ENCODE assay signal across 8 cellular contexts in the genomic region with DNA sequence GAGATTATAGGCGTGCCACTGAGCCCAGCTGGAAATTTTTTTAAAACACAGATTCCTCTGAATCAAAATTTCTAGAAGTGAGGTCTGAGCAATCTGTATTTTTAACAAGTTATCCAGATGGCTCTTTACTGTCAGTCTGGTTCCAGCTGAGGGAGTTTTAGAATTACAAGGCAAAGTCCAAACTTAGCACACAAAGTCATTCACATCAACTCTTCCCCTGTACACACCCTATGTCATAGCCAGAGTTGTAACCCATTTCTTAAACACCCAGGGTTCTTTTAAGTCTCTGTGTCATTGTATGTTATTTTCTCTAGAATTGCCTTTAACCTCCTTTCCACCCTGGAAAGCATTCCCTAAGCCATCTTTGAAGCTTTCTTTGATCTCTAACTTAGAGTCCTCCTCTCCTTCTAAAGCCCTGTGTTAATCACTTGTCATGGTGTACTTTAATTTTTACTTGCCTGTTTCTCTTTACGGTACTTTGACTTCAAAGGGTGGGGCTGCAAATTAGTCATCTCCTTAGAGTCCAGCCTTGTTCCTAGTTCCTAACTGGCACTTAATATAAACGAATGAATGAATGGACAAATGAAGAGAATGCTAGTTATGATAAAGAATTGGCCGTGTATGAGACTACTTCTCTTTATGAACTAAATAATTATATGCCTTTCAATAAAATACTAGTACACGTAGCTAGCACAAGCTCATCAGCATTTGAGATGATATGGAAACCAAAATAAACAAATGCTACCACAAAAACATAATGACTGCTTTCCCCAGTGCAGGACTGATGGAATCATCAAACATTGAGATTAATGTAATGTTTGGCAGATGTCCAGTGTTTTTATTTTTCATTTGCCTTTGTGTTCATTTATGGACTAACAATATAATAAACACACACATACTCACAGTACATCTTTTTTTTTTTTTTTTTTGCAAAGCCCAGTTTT. TPM values are rescaled to one million over a fixed set of nuclear protein-coding genes. Genes with fewer than 3 reads are reported as not detected.
DNase-seq lines count a peak whose midpoint lies in the region; ATAC-seq, FAIRE-seq and TF ChIP-seq lines count a peak whose summit lies in the region.

No MANE protein-coding gene starts in this region.

- H3K4me2 ChIP-seq in fibroblast of lung (ENCODE audit: extremely low read depth, insufficient read depth, low read length), result peak overlapping the region; percentile 42

- H3K27me3 ChIP-seq in fibroblast of lung (ENCODE audit: control insufficient read depth, insufficient read depth, low read length), result no peaks in the 10 kb centered on the region

- no peaks in the 10 kb centered on the region for H3K27me3 Mint-ChIP-seq in activated CD8-positive, alpha-beta memory T cell treated with anti-CD3 and anti-CD28 coated beads, Interleukin-2, amount 10 ng/mL, durations not matched to agents 7 days and 5 days
- H3K27me3 Mint-ChIP-seq in stimulated activated memory B cell treated with anti-CD40 and anti-IgM and Interleukin-4, amounts not matched to agents 10 μg/mL and 1 μg/mL and 100 μg/mL, for 72 hours, result no peaks in the 10 kb centered on the region

- no peak overlapping the region for H3K4me3 Mint-ChIP-seq in activated CD8-positive, alpha-beta memory T cell treated with anti-CD3 and anti-CD28 coated beads, Interleukin-2, amount 10 ng/mL, durations not matched to agents 7 days and 5 days
- H3K4me3 Mint-ChIP-seq in stimulated activated memory B cell treated with anti-CD40 and anti-IgM and Interleukin-4, amounts not matched to agents 10 μg/mL and 1 μg/mL and 100 μg/mL, for 72 hours, result no peak overlapping the region

- peak overlapping the region; percentile 80 for H3K27ac Mint-ChIP-seq in activated CD8-positive, alpha-beta memory T cell treated with anti-CD3 and anti-CD28 coated beads, Interleukin-2, amount 10 ng/mL, durations not matched to agents 7 days and 5 days
- peak overlapping the region; percentile 66 for H3K27ac Mint-ChIP-seq in stimulated activated memory B cell treated with anti-CD40 and anti-IgM and Interleukin-4, amounts not matched to agents 10 μg/mL and 1 μg/mL and 100 μg/mL, for 72 hours

- peaks cover 7% of the 10 kb centered on the region for H3K4me1 ChIP-seq in fibroblast of lung (ENCODE audit: control insufficient read depth, extremely low read depth, insufficient read depth, low read length)

- no peaks in the 10 kb centered on the region for H4K20me1 ChIP-seq in fibroblast of lung (ENCODE audit: control insufficient read depth, extremely low read depth, insufficient read depth, low read length)

- no peak overlapping the region for H3K9ac ChIP-seq in fibroblast of lung (ENCODE audit: insufficient read depth, low read length)

- no peaks in the 10 kb centered on the region for H3K36me3 ChIP-seq in fibroblast of lung (ENCODE audit: control insufficient read depth, insufficient read depth, low read length)

- H3K4me3 ChIP-seq in fibroblast of lung (replicated peaks in 1 of 4; ENCODE audit: control extremely low read depth in 1 of 4, insufficient read depth in 1 of 4, low read depth in 3 of 4, low read length in 4 of 4), result peak overlapping the region in 1 of 4 experiments; percentile 16

- no peak for TF ChIP-seq CTCF in fibroblast of lung (conservative IDR thresholded peaks at IDR 0.05 in 1 of 2, IDR thresholded peaks at IDR 0.05 in 1 of 2; ENCODE audit: low read depth in 1 of 2, low read length in 2 of 2)

- no peaks in the 10 kb centered on the region for H3K9me3 ChIP-seq in fibroblast of lung (ENCODE audit: control insufficient read depth, insufficient read depth, low read depth, low read length)

- DNase-seq in activated CD8-positive, alpha-beta memory T cell treated with anti-CD3 and anti-CD28 coated beads, Interleukin-2, amount 10 ng/mL, durations not matched to agents 7 days and 5 days, result no peak
- no peak for DNase-seq in activated CD8-positive, alpha-beta memory T cell treated with anti-CD3 and anti-CD28 coated beads, Interleukin-2, amount 50 U/mL, for 48 hours
- peak; percentile 61 for DNase-seq in RCC 7860 (ENCODE audit: low spot score)
- DNase-seq in fibroblast of lung (ENCODE audit: low read depth in 2 of 2), result peak; percentile 71 to 77
- no peak for DNase-seq in epidermal melanocyte (ENCODE audit: insufficient read length, low spot score)
- no peak for DNase-seq in NCI-H146 (lab: John Stamatoyannopoulos, UW)
- DNase-seq in NK-92 treated with Interleukin-12 subunit alpha and Interleukin-12 subunit beta, amount 100 ng/mL, for 24 hours (lab: John Stamatoyannopoulos, UW), result no peak

- ATAC-seq in activated CD8-positive, alpha-beta memory T cell treated with anti-CD3 and anti-CD28 coated beads, Interleukin-2, amount 10 ng/mL, durations not matched to agents 7 days and 5 days, result no peak
- ATAC-seq in stimulated activated memory B cell treated with anti-CD40 and anti-IgM and Interleukin-4, amounts not matched to agents 10 μg/mL and 1 μg/mL and 100 μg/mL, for 72 hours, result no peak

- CTCF ChIA-PET in activated CD8-positive, alpha-beta memory T cell treated with anti-CD3 and anti-CD28 coated beads, Interleukin-2, amount 10 ng/mL, durations not matched to agents 7 days and 5 days (lab: Charles Lee), result interaction anchor here (0.7 to 2.9 kb wide), 5 partner anchors 11 to 1028 kb away, joined by 3 to 10 read pairs (median 5); a partner anchor contains a TSS

- peaks cover 59% of the 10 kb centered on the region for H3K4me1 Mint-ChIP-seq in activated CD8-positive, alpha-beta memory T cell treated with anti-CD3 and anti-CD28 coated beads, Interleukin-2, amount 10 ng/mL, durations not matched to agents 7 days and 5 days
- H3K4me1 Mint-ChIP-seq in stimulated activated memory B cell treated with anti-CD40 and anti-IgM and Interleukin-4, amounts not matched to agents 10 μg/mL and 1 μg/mL and 100 μg/mL, for 72 hours, result peaks cover 31% of the 10 kb centered on the region

- no peaks in the 10 kb centered on the region for H3K79me2 ChIP-seq in fibroblast of lung (ENCODE audit: control insufficient read depth, insufficient read depth, low read length)

- no peaks in the 10 kb centered on the region for H3K9me3 Mint-ChIP-seq in activated CD8-positive, alpha-beta memory T cell treated with anti-CD3 and anti-CD28 coated beads, Interleukin-2, amount 10 ng/mL, durations not matched to agents 7 days and 5 days (ENCODE audit: low read depth)
- no peaks in the 10 kb centered on the region for H3K9me3 Mint-ChIP-seq in stimulated activated memory B cell treated with anti-CD40 and anti-IgM and Interleukin-4, amounts not matched to agents 10 μg/mL and 1 μg/mL and 100 μg/mL, for 72 hours

- H2AFZ ChIP-seq in fibroblast of lung (ENCODE audit: low read length), result no peak overlapping the region

- peak; percentile 84 for FAIRE-seq in RCC 7860 (lab: Jason Lieb, UNC)

- peaks cover 38% of the 10 kb centered on the region for H3K36me3 Mint-ChIP-seq in activated CD8-positive, alpha-beta memory T cell treated with anti-CD3 and anti-CD28 coated beads, Interleukin-2, amount 10 ng/mL, durations not matched to agents 7 days and 5 days
- peaks cover 27% of the 10 kb centered on the region for H3K36me3 Mint-ChIP-seq in stimulated activated memory B cell treated with anti-CD40 and anti-IgM and Interleukin-4, amounts not matched to agents 10 μg/mL and 1 μg/mL and 100 μg/mL, for 72 hours

- peak overlapping the region; percentile 30 for H3K27ac ChIP-seq in fibroblast of lung (ENCODE audit: insufficient read depth, low read length)

RNA-seq across cellular contexts. Expression of a gene that starts 12.0 kb away (rescaled TPM):
- 100 to 1,000 TPM; 511 to 626 TPM for total RNA-seq in activated CD8-positive, alpha-beta memory T cell treated with anti-CD3 and anti-CD28 coated beads, Interleukin-2, amount 10 ng/mL, durations not matched to agents 7 days and 5 days
- 120 and 177 TPM in 2 replicates for total RNA-seq in fibroblast of lung
- polyA plus RNA-seq in fibroblast of lung, result 450 and 479 TPM in 2 replicates
- 337 and 355 TPM in 2 replicates for polyA plus RNA-seq in fibroblast of lung (2012)
- 112 and 139 TPM in 2 replicates for polyA minus RNA-seq in fibroblast of lung (ENCODE audit: low replicate concordance)

Comparison
In these comparisons a context has a peak if more than half of its experiments do, and no peak if none do; other contexts are left out.
1. DNase-seq: peak in RCC 7860 (single experiment) and fibroblast of lung (2 of 2); none in activated CD8-positive, alpha-beta memory T cell treated with anti-CD3 and anti-CD28 coated beads, Interleukin-2, amount 10 ng/mL, durations not matched to agents 7 days and 5 days (single experiment), activated CD8-positive, alpha-beta memory T cell treated with anti-CD3 and anti-CD28 coated beads, Interleukin-2, amount 50 U/mL, for 48 hours (single experiment), epidermal melanocyte (single experiment), NCI-H146 (single experiment) and NK-92 treated with Interleukin-12 subunit alpha and Interleukin-12 subunit beta, amount 100 ng/mL, for 24 hours (single experiment).